ENCODE assay signal across 19 cellular contexts in genomic region chr6:118309337-118310093, GRCh38.
A peak's percentile ranks its signal among the peaks of the same experiment; 100 is the strongest.
DNase-seq lines count a peak whose midpoint lies in the region; ATAC-seq and TF ChIP-seq lines count a peak whose summit lies in the region.
"Had no signal": no experiment of that assay in that cellular context is flagged by ENCODE, and none has a peak within 500 bp of the region (broad histone marks: within the 10 kb centered on the region; RNA-seq: fewer than 3 reads in every experiment).

No MANE protein-coding gene starts in this region.

- H3K27me3 ChIP-seq in mesenchymal stem cell (ENCODE audit: control insufficient read depth in 1 of 2, insufficient read depth in 1 of 2, low read length in 2 of 2) (no peaks in the 10 kb centered on the region), thoracic aorta (replicated peaks; ENCODE audit: insufficient read depth) (no peaks in the 10 kb centered on the region)
- H3K27me3 ChIP-seq: BLaER1, Peyer's patch had no signal

- peak overlapping the region; percentile 63 to 72 for H3K27ac ChIP-seq in coronary artery
- H3K27ac ChIP-seq in mesenchymal stem cell (ENCODE audit: low read length, poor library complexity, severe bottlenecking): no peak overlapping the region
- H3K27ac ChIP-seq in thoracic aorta: peak overlapping the region; percentile 84 to 86
- H3K27ac ChIP-seq: A549, BLaER1, Peyer's patch, SK-N-MC had no signal

- intact Hi-C loops in Right ventricle myocardium superior (cut with DNase I) (no loop called here), left cardiac atrium (cut with DNase I) (loop anchor here in 1 of 2 donors (5.0 kb wide), 1 partner anchor 63 kb away; no protein-coding TSS in a partner anchor)

- H3K18ac ChIP-seq in mesenchymal stem cell (ENCODE audit: low read depth in 1 of 2, low read length in 2 of 2): peak overlapping the region; percentile 73 to 80

- H3K4me3 ChIP-seq in coronary artery: no peak overlapping the region
- H3K4me3 ChIP-seq in mesenchymal stem cell (ENCODE audit: insufficient read depth in 1 of 2, low read depth in 1 of 2, low read length in 2 of 2): no peak overlapping the region
- H3K4me3 ChIP-seq in thoracic aorta: no peak overlapping the region
- H3K4me3 ChIP-seq: A549, BLaER1, Peyer's patch, SK-N-MC had no signal

- peak overlapping the region; percentile 49 for H2BK120ac ChIP-seq in mesenchymal stem cell (ENCODE audit: low read depth, low read length)

- no peak overlapping the region for H3K4me3 Mint-ChIP-seq in chondrocyte (ENCODE audit: unreplicated experiment)
- H3K4me3 Mint-ChIP-seq: CD4-positive, alpha-beta memory T cell had no signal

- no peak overlapping the region for H4K8ac ChIP-seq in mesenchymal stem cell (ENCODE audit: low read length)

- TF ChIP-seq CTCF in coronary artery (IDR thresholded peaks at IDR 0.05) (no peak), thoracic aorta (IDR thresholded peaks at IDR 0.05) (no peak), chondrocyte (IDR thresholded peaks at IDR 0.05) (no peak)

- peak overlapping the region in 1 of 2 experiments; percentile 33 for H3K4ac ChIP-seq in mesenchymal stem cell (ENCODE audit: low read depth in 1 of 2, low read length in 2 of 2)

- H3K9ac ChIP-seq in mesenchymal stem cell (ENCODE audit: low read length): no peak overlapping the region
- H3K9ac ChIP-seq: BLaER1 had no signal

- DNase-seq in Right ventricle myocardium superior (no peak), left cardiac atrium (no peak), coronary artery (ENCODE audit: low spot score) (no peak), mesenchymal stem cell (no peak), thoracic aorta (ENCODE audit: low spot score) (no peak), chondrocyte (ENCODE audit: low spot score) (no peak)
- DNase-seq: Calu3; CD4-positive, alpha-beta memory T cell; GOT3; NCI-H1694 treated with DMSO at 0.1 percent for 48 hours; NCI-H2171; NK-92 treated with Interleukin-12 subunit alpha and Interleukin-12 subunit beta, amount 100 ng/mL, for 24 hours; Peyer's patch; SHP77 had no signal

- no peak overlapping the region for H3K4me2 ChIP-seq in mesenchymal stem cell (ENCODE audit: low read length, poor library complexity, severe bottlenecking)
- H3K4me2 ChIP-seq: A549, BLaER1 had no signal

- WGBS in mesenchymal stem cell: 78% methylated on average over 2 of the region's 2 CpGs

- H3K4me1 ChIP-seq in mesenchymal stem cell (ENCODE audit: control insufficient read depth, insufficient read depth, low read depth, low read length) (no peaks in the 10 kb centered on the region), thoracic aorta (ENCODE audit: control insufficient read depth in 1 of 2, low read depth in 2 of 2) (peaks cover 12 to 82% of the 10 kb centered on the region in 2 donors)
- H3K4me1 ChIP-seq: A549, BLaER1, Peyer's patch had no signal

- peak; percentile 45 for ATAC-seq in Right ventricle myocardium superior (ENCODE audit: poor library complexity)
- no peak for ATAC-seq in left cardiac atrium
- ATAC-seq in thoracic aorta (ENCODE audit: insufficient number of reproducible peaks, low FRiP score, low read depth): no peak
- no peak for ATAC-seq in GM19023 (IDR thresholded peaks at IDR 0.05; ENCODE audit: unreplicated experiment)
- no peak for ATAC-seq in HG03565 (IDR thresholded peaks at IDR 0.05; ENCODE audit: unreplicated experiment)
- ATAC-seq: A549 had no signal

- peaks cover 5% of the 10 kb centered on the region for H3K27me3 Mint-ChIP-seq in chondrocyte (ENCODE audit: low read depth)
- H3K27me3 Mint-ChIP-seq: CD4-positive, alpha-beta memory T cell had no signal

- H2BK5ac ChIP-seq in mesenchymal stem cell (ENCODE audit: low read depth, low read length, poor library complexity, severe bottlenecking): no peak overlapping the region

- no peaks in the 10 kb centered on the region for H3K9me3 ChIP-seq in mesenchymal stem cell (ENCODE audit: control insufficient read depth, low read length)
- no peaks in the 10 kb centered on the region for H3K9me3 ChIP-seq in thoracic aorta
- H3K9me3 ChIP-seq: A549, BLaER1, Peyer's patch had no signal

- H2AK5ac ChIP-seq in mesenchymal stem cell (ENCODE audit: low read length, severe bottlenecking): no peak overlapping the region

- no peak overlapping the region for H3K23ac ChIP-seq in mesenchymal stem cell (ENCODE audit: low read length in 2 of 2)

- no peak overlapping the region for H3K27ac Mint-ChIP-seq in chondrocyte (ENCODE audit: unreplicated experiment)
- H3K27ac Mint-ChIP-seq: CD4-positive, alpha-beta memory T cell had no signal

- H3K36me3 Mint-ChIP-seq in chondrocyte (ENCODE audit: low read depth): no peaks in the 10 kb centered on the region
- H3K36me3 Mint-ChIP-seq: CD4-positive, alpha-beta memory T cell had no signal

- H3K9me3 Mint-ChIP-seq in chondrocyte (ENCODE audit: low read depth): no peaks in the 10 kb centered on the region
- H3K9me3 Mint-ChIP-seq: CD4-positive, alpha-beta memory T cell had no signal

- peaks cover 14% of the 10 kb centered on the region for H3K4me1 Mint-ChIP-seq in chondrocyte (ENCODE audit: low read depth)
- H3K4me1 Mint-ChIP-seq: CD4-positive, alpha-beta memory T cell had no signal

- H2AFZ ChIP-seq in mesenchymal stem cell (ENCODE audit: low read depth, low read length): no peak overlapping the region

- H4K91ac ChIP-seq in mesenchymal stem cell (ENCODE audit: low read length): no peak overlapping the region

- no peaks in the 10 kb centered on the region for H3K79me1 ChIP-seq in mesenchymal stem cell (replicated peaks; ENCODE audit: low read length, poor library complexity, severe bottlenecking)

- H3K14ac ChIP-seq in mesenchymal stem cell (ENCODE audit: low read length in 2 of 2): no peak overlapping the region

- H3K36me3 ChIP-seq in mesenchymal stem cell (ENCODE audit: control insufficient read depth in 1 of 2, insufficient read depth in 2 of 2, low read depth in 1 of 2, low read length in 2 of 2): no peaks in the 10 kb centered on the region
- H3K36me3 ChIP-seq in thoracic aorta: no peaks in the 10 kb centered on the region
- H3K36me3 ChIP-seq: BLaER1, Peyer's patch had no signal

- no peak overlapping the region for H2BK15ac ChIP-seq in mesenchymal stem cell (ENCODE audit: low read depth, poor library complexity, severe bottlenecking)

- H2BK12ac ChIP-seq in mesenchymal stem cell (ENCODE audit: low read length in 2 of 2): peak overlapping the region; percentile 57 to 89
